8 cellular contexts compared by ENCODE assay signal in genomic region chr14:90396342-90397339, GRCh38. TPM values are rescaled to one million over a fixed set of nuclear protein-coding genes. Genes with fewer than 3 reads are reported as not detected.
DNase-seq lines count a peak whose midpoint lies in the region; ATAC-seq and TF ChIP-seq lines count a peak whose summit lies in the region.

CALM1 (plus strand) TSS chr14:90397029; CDS start chr14:90397231, 202 bp downstream.

- H3K27ac ChIP-seq in adrenal gland (peak within 1 kb of the TSS in 4 of 5 donors; percentile 68 to 86 (median 74)), heart right ventricle (peak within 1 kb of the TSS; percentile 44 to 96 (median 91)), upper lobe of right lung (peak within 1 kb of the TSS; percentile 89)

- H3K36me3 Mint-ChIP-seq in progenitor cell of endocrine pancreas (ENCODE audit: insufficient read depth): peaks cover 12% of the 10 kb centered on the region

- H3K4me1 ChIP-seq in adrenal gland (replicated peaks in 1 of 2) (peaks cover 15 to 28% of the 10 kb centered on the region in 2 donors), heart right ventricle (peaks cover 3 to 39% (median 35%) of the 10 kb centered on the region in 9 donors), upper lobe of right lung (peaks cover 29% of the 10 kb centered on the region)

- peak; percentile 100 for TF ChIP-seq POLR2A in adrenal gland (IDR thresholded peaks at IDR 0.05)

- ATAC-seq in HG02623 (IDR thresholded peaks at IDR 0.05; ENCODE audit: unreplicated experiment) (peak; percentile 56), heart right ventricle (peak; percentile 78 to 92 (median 82)), upper lobe of right lung (peak; percentile 91)

- no peak for TF ChIP-seq CTCF in GM12865 (IDR thresholded peaks at IDR 0.05; ENCODE audit: insufficient read depth, low read depth, low read length, missing control alignments)
- peak in 3 of 6 experiments; percentile 23 to 31 (median 29) for TF ChIP-seq CTCF in adrenal gland (IDR thresholded peaks at IDR 0.05)
- peak in 1 of 9 donors; percentile 11 for TF ChIP-seq CTCF in heart right ventricle (IDR thresholded peaks at IDR 0.05)
- TF ChIP-seq CTCF in progenitor cell of endocrine pancreas (IDR thresholded peaks at IDR 0.05; ENCODE audit: unreplicated experiment): peak; percentile 12
- no peak for TF ChIP-seq CTCF in upper lobe of right lung (IDR thresholded peaks at IDR 0.05)

- peaks cover 0 to 14% of the 10 kb centered on the region in 2 donors for H3K36me3 ChIP-seq in adrenal gland (replicated peaks in 1 of 2)
- H3K36me3 ChIP-seq in heart right ventricle: peaks cover 0 to 19% (median 17%) of the 10 kb centered on the region in 9 donors
- H3K36me3 ChIP-seq in upper lobe of right lung: peaks cover 18% of the 10 kb centered on the region

- peak; percentile 99 for DNase-seq in GM12865 (ENCODE audit: low read depth)
- peak; percentile 89 for DNase-seq in NCI-H1105 treated with DMSO at 0.1 percent for 48 hours (lab: John Stamatoyannopoulos, UW)
- DNase-seq in T-helper 1 cell: peak; percentile 90 to 98 (median 96)
- DNase-seq in adrenal gland: peak; percentile 90 to 96 (median 95)
- DNase-seq in heart right ventricle: peak; percentile 94
- peak; percentile 95 for DNase-seq in progenitor cell of endocrine pancreas (ENCODE audit: low spot score, unreplicated experiment)
- peak; percentile 97 for DNase-seq in upper lobe of right lung

- H3K27ac Mint-ChIP-seq in progenitor cell of endocrine pancreas: peak within 1 kb of the TSS; percentile 96

- peaks cover 2% of the 10 kb centered on the region for H3K27me3 Mint-ChIP-seq in progenitor cell of endocrine pancreas

- H3K9me3 ChIP-seq in adrenal gland (replicated peaks in 1 of 3): no peaks in the 10 kb centered on the region
- no peaks in the 10 kb centered on the region for H3K9me3 ChIP-seq in heart right ventricle
- no peaks in the 10 kb centered on the region for H3K9me3 ChIP-seq in upper lobe of right lung

- H3K27me3 ChIP-seq in adrenal gland (no peaks in the 10 kb centered on the region), heart right ventricle (no peaks in the 10 kb centered on the region), upper lobe of right lung (no peaks in the 10 kb centered on the region)

- H3K4me1 Mint-ChIP-seq in progenitor cell of endocrine pancreas (ENCODE audit: low read depth): peaks cover 27% of the 10 kb centered on the region

- peak within 1 kb of the TSS; percentile 98 for H3K4me3 ChIP-seq in GM12865 (ENCODE audit: low read depth, low read length)
- peak within 1 kb of the TSS; percentile 78 to 97 (median 94) for H3K4me3 ChIP-seq in adrenal gland
- H3K4me3 ChIP-seq in heart right ventricle: peak within 1 kb of the TSS; percentile 78 to 100 (median 98)
- H3K4me3 ChIP-seq in upper lobe of right lung: peak within 1 kb of the TSS; percentile 99

- intact Hi-C loops in adrenal gland (cut with DNase I): loop anchor here in 1 of 2 donors (5.0 kb wide), 1 partner anchor 361 kb away; no protein-coding TSS in a partner anchor
- intact Hi-C loops in heart right ventricle (cut with DNase I): loop anchor here in 9 of 10 donors (1.0 to 10.0 kb wide), 13 partner anchors 13 to 361 kb away; partner anchors contain the start of gene NRDE2 (in 2 of the 9)
- intact Hi-C loops in upper lobe of right lung (cut with DNase I): no loop called here

- no peaks in the 10 kb centered on the region for H3K9me3 Mint-ChIP-seq in progenitor cell of endocrine pancreas (ENCODE audit: low read depth)

- WGBS in adrenal gland, 4 donors: 1 to 2% (median 1%) methylated on average over 22 to 89 of the region's 89 CpGs
- 1 to 2% methylated on average over 88 to 89 of the region's 89 CpGs for WGBS in heart right ventricle, 2 donors

- H3K4me3 Mint-ChIP-seq in progenitor cell of endocrine pancreas (ENCODE audit: low read depth): peak within 1 kb of the TSS; percentile 96

RNA-seq across cellular contexts. Expression of gene CALM1, which starts in this region (rescaled TPM):
- total RNA-seq in adrenal gland (100 to 1,000 TPM; 191 to 402 (median 259) TPM), heart right ventricle (100 to 1,000 TPM; 409 to 787 (median 454) TPM), progenitor cell of endocrine pancreas (320 and 331 TPM in 2 replicates), upper lobe of right lung (477 TPM)
- polyA plus RNA-seq in adrenal gland (100 to 1,000 TPM; 190 to 372 (median 193) TPM), heart right ventricle (100 to 1,000 TPM; 293 to 352 TPM)

Comparison
In these comparisons a context has a peak if more than half of its experiments do, and no peak if none do; other contexts are left out.
1. Peak in every context shown above with its lines: DNase-seq, ATAC-seq, H3K4me3 ChIP-seq and H3K27ac ChIP-seq.